Comparison of ENCODE assay signal across 9 cellular contexts in the genomic region with DNA sequence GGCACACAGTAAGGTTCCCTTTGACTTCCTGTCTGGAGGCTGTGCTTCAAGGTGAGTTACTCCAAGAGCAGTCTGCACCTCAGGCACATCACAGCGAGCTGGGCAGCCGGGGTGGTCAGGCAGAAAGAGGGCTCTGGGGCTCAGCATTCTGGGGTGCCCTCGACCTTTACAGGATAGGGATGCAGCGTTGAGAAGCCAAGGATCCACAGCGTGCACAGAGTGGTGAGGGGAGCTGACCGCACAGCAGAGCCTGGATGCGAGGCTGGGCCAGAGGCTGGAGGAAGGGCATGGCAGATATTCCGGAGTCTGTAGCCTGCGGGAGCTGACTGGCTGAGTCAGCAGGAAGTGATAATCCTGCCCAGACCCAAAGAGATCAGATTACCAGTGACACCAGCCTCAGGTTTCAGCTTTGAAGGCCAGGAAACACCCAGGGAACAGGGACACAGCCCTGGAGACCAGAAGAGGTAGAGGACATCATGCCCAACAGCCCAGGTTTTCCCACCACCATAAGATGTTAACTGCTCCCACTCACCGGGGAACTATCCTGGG. TPM values are rescaled to one million over a fixed set of nuclear protein-coding genes. Genes with fewer than 3 reads are reported as not detected.
DNase-seq lines count a peak whose midpoint lies in the region; ATAC-seq, FAIRE-seq and TF ChIP-seq lines count a peak whose summit lies in the region.
"Had no signal": no experiment of that assay in that cellular context is flagged by ENCODE, and none has a peak within 500 bp of the region (broad histone marks: within the 10 kb centered on the region; RNA-seq: fewer than 3 reads in every experiment).

No MANE protein-coding gene starts in this region.

- TF ChIP-seq CTCF in D721Med (IDR thresholded peaks at IDR 0.05; ENCODE audit: insufficient read depth, missing control alignments) (no peak), mesothelial cell of epicardium (IDR thresholded peaks at IDR 0.05; ENCODE audit: unreplicated experiment) (no peak)

- no peaks in the 10 kb centered on the region for H3K27me3 Mint-ChIP-seq in mesothelial cell of epicardium (ENCODE audit: low read depth)
- peaks cover 5 to 13% of the 10 kb centered on the region in 2 donors for H3K27me3 Mint-ChIP-seq in CD4-positive, alpha-beta memory T cell

- H3K9me3 ChIP-seq in CD4-positive, alpha-beta memory T cell (ENCODE audit: control insufficient read depth in 1 of 2, low read length in 2 of 2), result no peaks in the 10 kb centered on the region

- peak; percentile 81 for FAIRE-seq in D721Med (lab: Jason Lieb, UNC)

- CTCF ChIA-PET in CD4-positive, alpha-beta memory T cell (lab: Charles Lee; ENCODE audit: partially characterized antibody), result no interaction called here

- H3K9me3 Mint-ChIP-seq in mesothelial cell of epicardium, result no peaks in the 10 kb centered on the region
- H3K9me3 Mint-ChIP-seq in CD4-positive, alpha-beta memory T cell, result no peaks in the 10 kb centered on the region
- H3K9me3 Mint-ChIP-seq: activated naive CD8-positive, alpha-beta T cell treated with anti-CD3 and anti-CD28 coated beads for 36 hours had no signal

- H3K27me3 ChIP-seq in CD4-positive, alpha-beta memory T cell (ENCODE audit: insufficient read depth, low read length), result no peaks in the 10 kb centered on the region

- no peaks in the 10 kb centered on the region for H3K4me1 ChIP-seq in CD4-positive, alpha-beta memory T cell (ENCODE audit: insufficient read depth, low read length)

- ATAC-seq in HG03378 (IDR thresholded peaks at IDR 0.05; ENCODE audit: unreplicated experiment), result no peak

- H3K36me3 ChIP-seq in CD4-positive, alpha-beta memory T cell (ENCODE audit: insufficient read depth, low read length), result no peaks in the 10 kb centered on the region

- H3K27ac Mint-ChIP-seq in mesothelial cell of epicardium, result peak overlapping the region; percentile 70
- no peak overlapping the region for H3K27ac Mint-ChIP-seq in CD4-positive, alpha-beta memory T cell
- H3K27ac Mint-ChIP-seq: activated naive CD8-positive, alpha-beta T cell treated with anti-CD3 and anti-CD28 coated beads for 36 hours had no signal

- intact Hi-C loops in CD4-positive, alpha-beta memory T cell (cut with micrococcal nuclease), result no loop called here

- no peak overlapping the region for H3K4me3 ChIP-seq in CD4-positive, alpha-beta memory T cell (ENCODE audit: low read length in 2 of 2)

- POLR2A ChIA-PET in CD4-positive, alpha-beta memory T cell (lab: Charles Lee; ENCODE audit: partially characterized antibody), result no interaction called here

- H3K4me1 Mint-ChIP-seq in mesothelial cell of epicardium, result peaks cover 19% of the 10 kb centered on the region
- H3K4me1 Mint-ChIP-seq in CD4-positive, alpha-beta memory T cell, result no peaks in the 10 kb centered on the region
- H3K4me1 Mint-ChIP-seq: activated naive CD8-positive, alpha-beta T cell treated with anti-CD3 and anti-CD28 coated beads for 36 hours had no signal

- DNase-seq in D721Med (ENCODE audit: insufficient read length, low spot score) (no peak), NCI-H460 (ENCODE audit: extremely low read depth, low read depth) (peak; percentile 78), dermis microvascular lymphatic vessel endothelial cell (ENCODE audit: low read depth in 2 of 2) (peak; percentile 88 to 93), mesothelial cell of epicardium (ENCODE audit: low spot score in 2 of 2, unreplicated experiment in 2 of 2) (no peak)
- no peak for DNase-seq in CD4-positive, alpha-beta memory T cell
- DNase-seq in activated CD4-positive, CD25-positive, alpha-beta regulatory T cell (lab: John Stamatoyannopoulos, UW), result no peak
- no peak for DNase-seq in activated CD4-positive, alpha-beta T cell treated with anti-CD3 and anti-CD28 coated beads, Interleukin-2, amount 50 U/mL, for 48 hours
- DNase-seq: activated naive CD8-positive, alpha-beta T cell treated with anti-CD3 and anti-CD28 coated beads for 36 hours had no signal

- peak overlapping the region; percentile 18 for H3K4me3 Mint-ChIP-seq in mesothelial cell of epicardium
- no peak overlapping the region for H3K4me3 Mint-ChIP-seq in CD4-positive, alpha-beta memory T cell
- H3K4me3 Mint-ChIP-seq: activated naive CD8-positive, alpha-beta T cell treated with anti-CD3 and anti-CD28 coated beads for 36 hours had no signal

- no peaks in the 10 kb centered on the region for H3K36me3 Mint-ChIP-seq in mesothelial cell of epicardium
- H3K36me3 Mint-ChIP-seq in CD4-positive, alpha-beta memory T cell, result no peaks in the 10 kb centered on the region
- H3K36me3 Mint-ChIP-seq: activated naive CD8-positive, alpha-beta T cell treated with anti-CD3 and anti-CD28 coated beads for 36 hours had no signal

- H3K27ac ChIP-seq in CD4-positive, alpha-beta memory T cell (ENCODE audit: low read depth, low read length), result no peak overlapping the region

RNA-seq across cellular contexts. Expression of a gene that starts 38.4 kb away (rescaled TPM):
- total RNA-seq in NCI-H460 (2014; rRNA removed; shearing (Covaris generic)), result 7.8 and 10.9 TPM in 2 replicates
- 6.6 and 15.2 TPM in 2 replicates for polyA plus RNA-seq in NCI-H460 (2014; cell fraction: nucleus; rRNA removed)
- total RNA-seq in dermis microvascular lymphatic vessel endothelial cell, result 35.4 and 79.3 TPM in 2 replicates
- total RNA-seq in mesothelial cell of epicardium, result 8.4 to 11.2 TPM (median 9.2 TPM) in 3 replicates
- total RNA-seq in CD4-positive, alpha-beta memory T cell, result not detected
- not detected for polyA plus RNA-seq in CD4-positive, alpha-beta memory T cell
- total RNA-seq: activated naive CD8-positive, alpha-beta T cell treated with anti-CD3 and anti-CD28 coated beads for 36 hours had no signal

Comparison
In these comparisons a context has a peak if more than half of its experiments do, and no peak if none do; other contexts are left out.
1. DNase-seq: peak in NCI-H460 (single experiment) and dermis microvascular lymphatic vessel endothelial cell (2 of 2); none in D721Med (single experiment), mesothelial cell of epicardium (0 of 2), CD4-positive, alpha-beta memory T cell (0 of 5), activated CD4-positive, CD25-positive, alpha-beta regulatory T cell (0 of 4) and activated CD4-positive, alpha-beta T cell treated with anti-CD3 and anti-CD28 coated beads, Interleukin-2, amount 50 U/mL, for 48 hours (0 of 2).